Comparison of ENCODE assay signal across 8 cellular contexts in the genomic region with DNA sequence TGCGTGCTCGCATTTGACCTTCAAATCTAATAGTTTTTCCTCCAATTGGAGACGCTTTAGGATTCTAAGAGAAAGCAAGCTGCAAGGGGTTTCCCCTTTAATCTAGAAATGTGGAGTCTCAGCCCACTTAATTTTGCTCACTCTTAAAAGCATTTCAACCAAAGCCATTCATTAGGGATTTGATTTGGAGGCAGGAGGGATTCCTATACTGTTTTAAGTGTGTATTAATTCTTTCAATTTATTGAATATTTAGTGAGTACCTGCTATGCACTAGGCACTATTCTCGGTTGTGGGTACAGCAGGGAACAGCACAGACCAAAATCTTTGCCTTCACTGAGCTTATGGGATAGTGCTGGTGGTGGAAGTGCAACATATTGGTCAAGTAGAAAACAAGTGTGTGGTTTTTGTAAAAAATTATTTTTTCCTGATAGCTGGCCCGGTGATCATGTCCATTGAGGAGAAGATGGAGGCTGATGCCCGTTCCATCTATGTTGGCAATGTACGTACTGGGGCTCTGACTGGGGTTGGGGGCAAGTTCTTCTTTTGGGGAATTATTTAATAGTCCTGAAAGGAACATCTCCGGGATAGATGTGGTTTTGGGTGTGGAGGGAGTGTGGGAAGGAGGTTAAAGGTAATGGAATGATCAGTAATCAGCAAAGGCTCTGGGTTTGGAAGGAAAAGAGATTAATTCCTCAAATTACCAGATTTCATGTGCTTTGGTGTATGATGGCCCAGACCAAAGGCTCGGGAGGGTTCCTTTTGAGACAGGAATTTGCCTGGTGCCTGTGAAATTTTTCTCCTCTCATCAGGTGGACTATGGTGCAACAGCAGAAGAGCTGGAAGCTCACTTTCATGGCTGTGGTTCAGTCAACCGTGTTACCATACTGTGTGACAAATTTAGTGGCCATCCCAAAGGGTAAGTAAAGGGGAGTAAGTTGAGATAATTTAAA. TPM values are rescaled to one million over a fixed set of nuclear protein-coding genes. Genes with fewer than 3 reads are reported as not detected.
A peak's percentile ranks its signal among the peaks of the same experiment; 100 is the strongest.
DNase-seq lines count a peak whose midpoint lies in the region; ATAC-seq and TF ChIP-seq lines count a peak whose summit lies in the region.

No MANE protein-coding gene starts in this region.

- H3K4me3 ChIP-seq in GM08714 (ENCODE audit: low read length) (peak overlapping the region; percentile 89), fibroblast of pulmonary artery (replicated peaks; ENCODE audit: low read depth, low read length) (peak overlapping the region; percentile 89), psoas muscle (peak overlapping the region; percentile 98)

- H3K36me3 ChIP-seq in psoas muscle (ENCODE audit: insufficient read depth in 1 of 2, low read depth in 1 of 2), result peaks cover 5 to 38% of the 10 kb centered on the region in 2 donors

- ATAC-seq in T-cell (replicated peaks in 1 of 4) (no peak), psoas muscle (no peak), HG03442 (IDR thresholded peaks at IDR 0.05; ENCODE audit: unreplicated experiment) (no peak)

- no peaks in the 10 kb centered on the region for H3K9me3 ChIP-seq in psoas muscle

- peaks cover 30 to 33% (median 30%) of the 10 kb centered on the region in 3 donors for H3K4me1 Mint-ChIP-seq in T-cell

- DNase-seq in T-cell, result no peak
- DNase-seq in fibroblast of pulmonary artery (ENCODE audit: low read depth), result no peak
- no peak for DNase-seq in psoas muscle
- DNase-seq in A172 (ENCODE audit: low spot score), result no peak
- no peak for DNase-seq in NCI-H524 (lab: John Stamatoyannopoulos, UW)
- no peak for DNase-seq in HuH-7.5 (ENCODE audit: low spot score)

- peaks cover 15% of the 10 kb centered on the region for H3K4me1 ChIP-seq in psoas muscle

- H3K27ac Mint-ChIP-seq in T-cell, result peak overlapping the region; percentile 84 to 85

- TF ChIP-seq CTCF in fibroblast of pulmonary artery (IDR thresholded peaks at IDR 0.05; ENCODE audit: low read length, missing control alignments) (no peak), psoas muscle (IDR thresholded peaks at IDR 0.05) (no peak)

- CTCF ChIA-PET in T-cell (lab: Charles Lee), result interaction anchor here (0.5 to 6.6 kb wide), 17 partner anchors 12 to 866 kb away, joined by 3 to 93 read pairs (median 4); a partner anchor contains a TSS

- H3K9me3 Mint-ChIP-seq in T-cell, result no peaks in the 10 kb centered on the region

- POLR2A ChIA-PET in T-cell (lab: Charles Lee), result interaction anchor here (0.5 to 3.0 kb wide), 7 partner anchors 12 to 228 kb away, joined by 3 to 30 read pairs (median 5); a partner anchor contains a TSS

- no peaks in the 10 kb centered on the region for H3K27me3 ChIP-seq in psoas muscle (ENCODE audit: insufficient read depth in 3 of 3, low read length in 2 of 3)

- 46 to 50% (median 48%) methylated on average over 10 of the region's 10 CpGs for WGBS in psoas muscle, 3 donors

- no peaks in the 10 kb centered on the region for H3K27me3 Mint-ChIP-seq in T-cell

- H3K27ac ChIP-seq in psoas muscle, result peak overlapping the region; percentile 97

- peaks cover 23% of the 10 kb centered on the region for H3K36me3 Mint-ChIP-seq in T-cell

- intact Hi-C loops in psoas muscle (cut with DNase I), result loop anchor here in 1 of 2 donors (5.0 to 10.0 kb wide), 2 partner anchors 144 to 232 kb away; a partner anchor contains a TSS

- peak overlapping the region; percentile 88 to 93 (median 90) for H3K4me3 Mint-ChIP-seq in T-cell

RNA-seq across cellular contexts. Expression of a gene that starts 1.6 kb away (rescaled TPM):
- total RNA-seq in T-cell, result 100 to 1,000 TPM; 182 to 207 (median 186) TPM
- total RNA-seq in psoas muscle, result 10 to 100 TPM; 65.2 to 84.0 (median 79.6) TPM
- 100 to 1,000 TPM in 2 of 3 donors, 10 to 100 TPM in 1; 73.6 to 104 (median 102) TPM for polyA plus RNA-seq in psoas muscle
- 66.5 and 85.1 TPM in 2 replicates for total RNA-seq in A172 (2014; rRNA removed; shearing (Covaris generic))

RNA-seq across cellular contexts. Expression of a gene that starts 16.2 kb away (rescaled TPM):
- total RNA-seq in T-cell (1 to 10 TPM; 1.9 to 4.6 (median 2.2) TPM), psoas muscle (10 to 100 TPM; 17.8 to 30.2 (median 26.7) TPM)
- 10 to 100 TPM; 12.1 to 23.8 (median 20.6) TPM for polyA plus RNA-seq in psoas muscle
- total RNA-seq in A172 (2014; rRNA removed; shearing (Covaris generic)), result 5.8 and 7.6 TPM in 2 replicates

RNA-seq across cellular contexts. Expression of a gene that starts 20.2 kb away (rescaled TPM):
- total RNA-seq in T-cell, result 10 to 100 TPM; 40.8 to 72.6 (median 68.2) TPM
- 10 to 100 TPM in 2 of 4 donors, 1 to 10 TPM in 2; 6.4 to 15.2 (median 9.5) TPM for total RNA-seq in psoas muscle
- 10 to 100 TPM in 1 of 3 donors, 1 to 10 TPM in 2; 5.6 to 23.1 (median 9.9) TPM for polyA plus RNA-seq in psoas muscle
- total RNA-seq in A172 (2014; rRNA removed; shearing (Covaris generic)), result 1.4 and 1.9 TPM in 2 replicates

RNA-seq across cellular contexts. Expression of a gene that starts 29.8 kb away (rescaled TPM):
- total RNA-seq in T-cell (10 to 100 TPM; 12.0 to 19.0 (median 17.3) TPM), psoas muscle (1 to 10 TPM in 3 of 4 donors, under 1 TPM in 1; 0.95 to 6.3 (median 1.8) TPM)
- polyA plus RNA-seq in psoas muscle, result 1 to 10 TPM; 1.1 to 1.4 (median 1.2) TPM
- total RNA-seq in A172 (2014; rRNA removed; shearing (Covaris generic)), result 10.3 and 11.6 TPM in 2 replicates

RNA-seq across cellular contexts. Expression of a gene that starts 36.9 kb away (rescaled TPM):
- 10 to 100 TPM in 3 of 5 donors, 1 to 10 TPM in 2; 6.2 to 17.5 (median 15.1) TPM for total RNA-seq in T-cell
- total RNA-seq in psoas muscle, result 10 to 100 TPM in 2 of 4 donors, 1 to 10 TPM in 2; 6.3 to 13.4 (median 9.6) TPM
- polyA plus RNA-seq in psoas muscle, result 1 to 10 TPM; 3.5 to 4.8 (median 4.5) TPM
- 4.5 and 4.7 TPM in 2 replicates for total RNA-seq in A172 (2014; rRNA removed; shearing (Covaris generic))
